22 cellular contexts compared by ENCODE assay signal in genomic region chr9:137882506-137882821, GRCh38. TPM values are rescaled to one million over a fixed set of nuclear protein-coding genes. Genes with fewer than 3 reads are reported as not detected.
"Had no signal": no experiment of that assay in that cellular context is flagged by ENCODE, and none has a peak within 500 bp of the region (broad histone marks: within the 10 kb centered on the region; RNA-seq: fewer than 3 reads in every experiment).

No MANE protein-coding gene starts in this region.

- DNase-seq: colonic mucosa; cortex of kidney; effector memory CD4-positive, alpha-beta T cell; foreskin keratinocyte; heart left ventricle; hypothalamus; immature natural killer cell; kidney; kidney glomerular epithelial cell; left colon; left ventricle myocardium inferior; mammary epithelial cell; mesendoderm; midbrain had no signal

- H3K4me2 ChIP-seq: hepatocyte had no signal

- H3K36me3 ChIP-seq: colonic mucosa, esophagus muscularis mucosa, gastroesophageal sphincter, heart left ventricle, left ventricle myocardium inferior had no signal

- H3K9me3 Mint-ChIP-seq: dendritic cell treated with granulocyte-macrophage colony-stimulating factor and Interleukin-4, amounts not matched to agents 40 ng/mL and 50 ng/mL, for 4 days; memory B cell had no signal

- H3K4me3 ChIP-seq: colonic mucosa, esophagus muscularis mucosa, gastroesophageal sphincter, heart left ventricle, hepatocyte, left ventricle myocardium inferior, lung had no signal

- H3K79me2 ChIP-seq: hepatocyte had no signal

- ATAC-seq: foreskin keratinocyte, gastroesophageal sphincter, heart left ventricle, left colon, left lobe of liver had no signal

- H3K36me3 Mint-ChIP-seq: immature natural killer cell, memory B cell had no signal

- H3K4me3 Mint-ChIP-seq: dendritic cell treated with granulocyte-macrophage colony-stimulating factor and Interleukin-4, amounts not matched to agents 40 ng/mL and 50 ng/mL, for 4 days; immature natural killer cell; memory B cell had no signal

- H3K27ac Mint-ChIP-seq: dendritic cell treated with granulocyte-macrophage colony-stimulating factor and Interleukin-4, amounts not matched to agents 40 ng/mL and 50 ng/mL, for 4 days; immature natural killer cell; memory B cell had no signal

- H3K4me1 ChIP-seq: colonic mucosa, foreskin keratinocyte had no signal

- H2AFZ ChIP-seq: hepatocyte had no signal

- H3K9me3 ChIP-seq: colonic mucosa, esophagus muscularis mucosa, gastroesophageal sphincter, heart left ventricle, left ventricle myocardium inferior had no signal

- H3K4me1 Mint-ChIP-seq: memory B cell had no signal

- H3K27ac ChIP-seq: colonic mucosa, esophagus muscularis mucosa, foreskin keratinocyte, gastroesophageal sphincter, heart left ventricle, hepatocyte, left ventricle myocardium inferior had no signal

RNA-seq across cellular contexts. Expression of gene CACNA1B, which starts 4.9 kb away (rescaled TPM):
- total RNA-seq: left lobe of liver, lower leg skin had no signal
